Comparison of ENCODE assay signal across 19 cellular contexts in the genomic region with DNA sequence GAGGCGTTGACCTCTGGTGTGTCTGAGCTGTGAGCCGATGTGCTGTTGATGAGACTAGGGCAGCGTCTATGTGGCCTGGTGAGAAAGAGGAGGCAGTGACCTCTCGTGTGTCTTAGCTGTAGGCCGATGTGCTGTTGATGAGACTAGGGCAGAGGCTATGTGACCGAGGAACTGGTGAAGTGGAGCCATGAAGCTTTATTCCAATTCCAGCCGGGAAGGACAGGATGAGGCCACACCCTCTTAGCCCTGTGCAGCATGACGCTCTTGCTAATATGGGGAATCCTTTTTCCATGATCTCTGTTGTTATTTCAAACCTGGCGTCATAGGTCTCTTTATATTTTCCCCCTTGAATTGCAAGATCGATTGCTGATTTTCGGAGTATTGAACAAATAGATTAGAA.
DNase-seq lines count a peak whose midpoint lies in the region; ATAC-seq, FAIRE-seq and TF ChIP-seq lines count a peak whose summit lies in the region.
"Had no signal": no experiment of that assay in that cellular context is flagged by ENCODE, and none has a peak within 500 bp of the region (broad histone marks: within the 10 kb centered on the region; RNA-seq: fewer than 3 reads in every experiment).

No MANE protein-coding gene starts in this region.

- H3K79me2 ChIP-seq in DOHH2 (ENCODE audit: control insufficient read depth, low read length) (peaks cover 68% of the 10 kb centered on the region), H9 (ENCODE audit: insufficient read depth, low read length) (no peaks in the 10 kb centered on the region), GM12878 (ENCODE audit: control insufficient read depth, insufficient read depth, low read length) (no peaks in the 10 kb centered on the region)

- H2BK120ac ChIP-seq in H9 (ENCODE audit: low read depth, low read length, poor library complexity, severe bottlenecking) = no peak overlapping the region

- in situ Hi-C loops in GM12878 (cut with MboI) = no loop called here

- no peak overlapping the region for H2BK20ac ChIP-seq in H9 (ENCODE audit: low read depth, low read length, poor library complexity, severe bottlenecking)

- H3K27ac Mint-ChIP-seq in H9 = peak overlapping the region in 2 of 3 experiments; percentile 2 to 30; a peak in 3 of 7 replicates
- H3K27ac Mint-ChIP-seq: CD14-positive monocyte, T-cell had no signal

- RAD21 ChIA-PET in GM12878 (lab: Charles Lee; ENCODE audit: unreplicated experiment) = no interaction called here

- SMC1A ChIA-PET in GM12878 (lab: Charles Lee; ENCODE audit: uncharacterized antibody, unreplicated experiment) = no interaction called here

- H3K36me3 ChIP-seq in DOHH2 (ENCODE audit: control insufficient read depth, low read length) (peaks cover 64% of the 10 kb centered on the region), GM12878 (ENCODE audit: control insufficient read depth in 2 of 2, insufficient read depth in 2 of 2, low read length in 1 of 2) (no peaks in the 10 kb centered on the region), prostate gland (no peaks in the 10 kb centered on the region)

- no peaks in the 10 kb centered on the region for H4K20me1 ChIP-seq in DOHH2 (ENCODE audit: control insufficient read depth, insufficient read depth, low read depth, low read length)
- H4K20me1 ChIP-seq in H9 (ENCODE audit: control insufficient read depth, insufficient read depth, insufficient read length) = no peaks in the 10 kb centered on the region
- no peaks in the 10 kb centered on the region for H4K20me1 ChIP-seq in GM12878 (ENCODE audit: control insufficient read depth, insufficient read depth)

- no peak overlapping the region for H2AFZ ChIP-seq in H9 (ENCODE audit: low read length)
- no peak overlapping the region for H2AFZ ChIP-seq in GM12878 (ENCODE audit: control insufficient read depth, low read depth, low read length)
- H2AFZ ChIP-seq: GM23248 had no signal

- H3K23ac ChIP-seq in H9 (ENCODE audit: insufficient read length, low read depth, low read length) = no peak overlapping the region

- H3K56ac ChIP-seq in H9 (ENCODE audit: insufficient read length, low read depth, low read length) = no peak overlapping the region

- no peak for TF ChIP-seq RAD21 in GM12878 (IDR thresholded peaks at IDR 0.05; ENCODE audit: insufficient read depth, low read depth, low read length)

- H3K79me1 ChIP-seq in H9 (ENCODE audit: insufficient read depth, low read depth, low read length, poor library complexity, severe bottlenecking) = no peaks in the 10 kb centered on the region

- no peak overlapping the region for H2BK5ac ChIP-seq in H9 (ENCODE audit: insufficient read length, low read length)

- H3K27me3 ChIP-seq in DOHH2 (ENCODE audit: control insufficient read depth, low read length) = no peaks in the 10 kb centered on the region
- no peaks in the 10 kb centered on the region for H3K27me3 ChIP-seq in H9 (ENCODE audit: insufficient read depth, low read length)
- no peaks in the 10 kb centered on the region for H3K27me3 ChIP-seq in GM12878 (replicated peaks in 1 of 2; ENCODE audit: control insufficient read depth in 2 of 2, insufficient read depth in 2 of 2, low read length in 1 of 2)
- no peaks in the 10 kb centered on the region for H3K27me3 ChIP-seq in prostate gland (replicated peaks; ENCODE audit: insufficient read depth)

- H3K14ac ChIP-seq in H9 (ENCODE audit: insufficient read depth, low read length) = no peak overlapping the region

- H3K27me3 Mint-ChIP-seq in H9 (ENCODE audit: low read depth) = no peaks in the 10 kb centered on the region
- H3K27me3 Mint-ChIP-seq: T-cell had no signal

- TF ChIP-seq POLR2A in GM12878 (IDR thresholded peaks at IDR 0.05; ENCODE audit: low read depth, low read length) (no peak), prostate gland (IDR thresholded peaks at IDR 0.05) (no peak)

- CTCF ChIA-PET in GM12878 (lab: Yijun Ruan, JAX) = no interaction called here

- no peak overlapping the region for H3K9ac ChIP-seq in H9 (ENCODE audit: extremely low read depth, insufficient read length, low read length)
- no peak overlapping the region for H3K9ac ChIP-seq in GM12878 (ENCODE audit: control insufficient read depth, insufficient read depth, low read length)
- H3K9ac ChIP-seq: GM23248 had no signal

- H4K8ac ChIP-seq in H9 (replicated peaks; ENCODE audit: insufficient read length, low read depth, low read length) = no peak overlapping the region

- FAIRE-seq in GM12878 (lab: Jason Lieb, UNC) = no peak

- H3K9me3 ChIP-seq in DOHH2 (ENCODE audit: control insufficient read depth, insufficient read depth, low read length) (no peaks in the 10 kb centered on the region), H9 (ENCODE audit: control insufficient read depth, low read depth, low read length) (no peaks in the 10 kb centered on the region), GM12878 (replicated peaks; ENCODE audit: control insufficient read depth, insufficient read depth, low read length) (no peaks in the 10 kb centered on the region; the same call in 2 of the 3 replicates), prostate gland (no peaks in the 10 kb centered on the region)

- DNase-seq in H9 = no peak
- no peak for DNase-seq in GM12878 (ENCODE audit: low read depth, low spot score)
- peak; percentile 14 for DNase-seq in mesenteric fat pad (ENCODE audit: low spot score)
- no peak for DNase-seq in activated CD8-positive, alpha-beta memory T cell treated with anti-CD3 and anti-CD28 coated beads for 24 hours
- no peak for DNase-seq in prostate gland (ENCODE audit: low spot score)
- DNase-seq: DMS79 treated with DMSO at 0.1 percent for 48 hours, GM23248, KG1, NCI-H187 treated with DMSO at 0.1 percent for 48 hours, NCI-H226, NCI-H524, NCI-H82, SHP77 treated with DMSO at 0.1 percent for 48 hours, T-cell had no signal

- BruUV-seq in GM12878 (replicated peaks; lab: Mats Ljungman, UMichigan) = no TSS peak

- H2BK15ac ChIP-seq in H9 (ENCODE audit: low read depth, low read length) = no peak overlapping the region

- H3K4me1 ChIP-seq in DOHH2 (ENCODE audit: control insufficient read depth, low read length) = peaks cover 79% of the 10 kb centered on the region
- H3K4me1 ChIP-seq in H9 (ENCODE audit: insufficient read depth, low read length) = no peaks in the 10 kb centered on the region; the same call in 1 of the 2 replicates
- H3K4me1 ChIP-seq in GM12878 (ENCODE audit: control insufficient read depth, insufficient read depth, low read length) = no peaks in the 10 kb centered on the region
- H3K4me1 ChIP-seq in prostate gland (replicated peaks) = no peaks in the 10 kb centered on the region

- intact Hi-C loops in GM12878 (cut with micrococcal nuclease; ENCODE audit: unreplicated experiment) (no loop called here), prostate gland (cut with DNase I) (no loop called here)

- no peak overlapping the region for H3K4ac ChIP-seq in H9 (ENCODE audit: low read depth, low read length)

- H3K4me3 ChIP-seq in DOHH2 (ENCODE audit: low read length) (no peak overlapping the region), GM12878 (no peak overlapping the region), prostate gland (no peak overlapping the region)
- H3K4me3 ChIP-seq: GM23248 had no signal

- TF ChIP-seq CTCF in DOHH2 (IDR thresholded peaks at IDR 0.05; ENCODE audit: low read depth, low read length, poor library complexity, severe bottlenecking) = no peak
- TF ChIP-seq CTCF in H9 (conservative IDR thresholded peaks at IDR 0.05) = no peak
- no peak for TF ChIP-seq CTCF in GM12878 (IDR thresholded peaks at IDR 0.05 in 2 of 3, conservative IDR thresholded peaks at IDR 0.05 in 1 of 3; ENCODE audit: control insufficient read depth in 2 of 3, extremely low read depth in 1 of 3, insufficient read depth in 1 of 3, low read depth in 3 of 3, low read length in 3 of 3)
- no peak for TF ChIP-seq CTCF in prostate gland (IDR thresholded peaks at IDR 0.05)

- no peak overlapping the region for H3K18ac ChIP-seq in H9 (ENCODE audit: insufficient read length, low read depth, low read length)

- H3K23me2 ChIP-seq in H9 (ENCODE audit: insufficient read length, low read depth, low read length, poor library complexity, severe bottlenecking) = no peaks in the 10 kb centered on the region

- H3F3A ChIP-seq in DOHH2 (ENCODE audit: control insufficient read depth, insufficient read depth) = peaks cover 23% of the 10 kb centered on the region

- H3K9me3 Mint-ChIP-seq in H9 = no peaks in the 10 kb centered on the region; a peak in 1 of 5 replicates
- H3K9me3 Mint-ChIP-seq: T-cell had no signal

- WGBS in H9 (ENCODE audit: extremely low coverage, insufficient read length, low lambda C conversion rate) = no CpG with 5 or more reads among the region's 11 CpGs
- 74% methylated on average over 11 of the region's 11 CpGs for whole genome bisulfite sequencing in GM12878 (ENCODE audit: insufficient coverage, insufficient replicate concordance, low lambda C conversion rate, missing lambda C conversion rate)
- WGBS in prostate gland = 92% methylated on average over 11 of the region's 11 CpGs

- no peaks in the 10 kb centered on the region for H3K9me2 ChIP-seq in DOHH2 (replicated peaks; ENCODE audit: control insufficient read depth, low read length)

- POLR2A ChIA-PET in GM12878 (lab: Charles Lee) = no interaction called here

- TF ChIP-seq EP300 in GM12878 (IDR thresholded peaks at IDR 0.05; ENCODE audit: borderline replicate concordance in 1 of 2, control insufficient read depth in 1 of 2, low read depth in 2 of 2, low read length in 2 of 2) = no peak

- H3K36me3 Mint-ChIP-seq in H9 (ENCODE audit: insufficient read depth in 1 of 3, low read depth in 3 of 3) = peaks cover 9 to 13% (median 12%) of the 10 kb centered on the region in 3 experiments
- H3K36me3 Mint-ChIP-seq: CD14-positive monocyte, T-cell had no signal

- no peak overlapping the region for H4K91ac ChIP-seq in H9 (ENCODE audit: insufficient read length, low read depth, low read length)

- peaks cover 7 to 18% of the 10 kb centered on the region in 2 experiments for H3K4me1 Mint-ChIP-seq in H9
- H3K4me1 Mint-ChIP-seq: CD14-positive monocyte had no signal

- no peak overlapping the region for H4K5ac ChIP-seq in H9 (ENCODE audit: insufficient read length, low read depth, low read length)

- H3K27ac ChIP-seq in DOHH2 (ENCODE audit: low read depth, low read length) (peak overlapping the region; percentile 27), H9 (ENCODE audit: insufficient read length, low read depth, low read length) (no peak overlapping the region), GM12878 (ENCODE audit: control insufficient read depth, insufficient read depth) (no peak overlapping the region), prostate gland (no peak overlapping the region)
- H3K27ac ChIP-seq: GM23248 had no signal

- H2AK5ac ChIP-seq in H9 (ENCODE audit: insufficient read length, low read length) = no peak overlapping the region

- H3K4me2 ChIP-seq in DOHH2 (ENCODE audit: low read length) (no peak overlapping the region), H9 (ENCODE audit: insufficient read depth, insufficient read length, low read length) (no peak overlapping the region), GM12878 (ENCODE audit: control insufficient read depth, insufficient read depth) (no peak overlapping the region)

- H2BK12ac ChIP-seq in H9 (ENCODE audit: insufficient read length, low read depth, low read length) = no peak overlapping the region

- H3T11ph ChIP-seq in H9 (ENCODE audit: low read length) = no peak overlapping the region

- H3K4me3 Mint-ChIP-seq in H9 = no peak overlapping the region
- H3K4me3 Mint-ChIP-seq: CD14-positive monocyte, T-cell had no signal

- ATAC-seq in GM12878 (peak; percentile 24; the same call in 2 of the 3 replicates), GM19397 (IDR thresholded peaks at IDR 0.05; ENCODE audit: unreplicated experiment) (no peak), HG03439 (IDR thresholded peaks at IDR 0.05; ENCODE audit: unreplicated experiment) (no peak)
- ATAC-seq: SK-N-SH treated with all-trans-retinoic acid at 6 μM for 48 hours, T-cell had no signal
